In genomic region chr2:136919682-136920081, GRCh38 we compare ENCODE assay signal across 21 cellular contexts.
DNase-seq lines count a peak whose midpoint lies in the region; ATAC-seq and TF ChIP-seq lines count a peak whose summit lies in the region.
"Had no signal": no experiment of that assay in that cellular context is flagged by ENCODE, and none has a peak within 500 bp of the region (broad histone marks: within the 10 kb centered on the region; RNA-seq: fewer than 3 reads in every experiment).

No MANE protein-coding gene starts in this region.

- H3K9me3 Mint-ChIP-seq in chondrocyte (ENCODE audit: low read depth) (peaks cover 11% of the 10 kb centered on the region), glutamatergic neuron (ENCODE audit: unreplicated experiment) (peaks cover 18% of the 10 kb centered on the region)
- peaks cover 4% of the 10 kb centered on the region for H3K9me3 Mint-ChIP-seq in stimulated activated memory B cell treated with anti-CD40 and anti-IgM and Interleukin-4, amounts not matched to agents 10 μg/mL and 1 μg/mL and 100 μg/mL, for 72 hours
- peaks cover 0 to 4% of the 10 kb centered on the region in 2 donors for H3K9me3 Mint-ChIP-seq in activated T-cell treated with anti-CD3 and anti-CD28 coated beads, Interleukin-2, amount 50 U/mL, for 72 hours

- no peak overlapping the region for H3K27ac Mint-ChIP-seq in chondrocyte (ENCODE audit: unreplicated experiment)
- peak overlapping the region; percentile 97 for H3K27ac Mint-ChIP-seq in glutamatergic neuron (ENCODE audit: unreplicated experiment)
- no peak overlapping the region for H3K27ac Mint-ChIP-seq in stimulated activated memory B cell treated with anti-CD40 and anti-IgM and Interleukin-4, amounts not matched to agents 10 μg/mL and 1 μg/mL and 100 μg/mL, for 72 hours
- H3K27ac Mint-ChIP-seq in activated T-cell treated with anti-CD3 and anti-CD28 coated beads, Interleukin-2, amount 50 U/mL, for 72 hours: no peak overlapping the region
- H3K27ac Mint-ChIP-seq: CD14-positive monocyte; CD4-positive, alpha-beta T cell; CD8-positive, alpha-beta memory T cell had no signal

- intact Hi-C loops in posterior vena cava (cut with DNase I): no loop called here

- H3K27me3 Mint-ChIP-seq in chondrocyte (ENCODE audit: low read depth): peaks cover 1% of the 10 kb centered on the region
- H3K27me3 Mint-ChIP-seq in glutamatergic neuron (ENCODE audit: unreplicated experiment): peaks cover 7% of the 10 kb centered on the region
- H3K27me3 Mint-ChIP-seq in stimulated activated memory B cell treated with anti-CD40 and anti-IgM and Interleukin-4, amounts not matched to agents 10 μg/mL and 1 μg/mL and 100 μg/mL, for 72 hours: no peaks in the 10 kb centered on the region
- no peaks in the 10 kb centered on the region for H3K27me3 Mint-ChIP-seq in activated T-cell treated with anti-CD3 and anti-CD28 coated beads, Interleukin-2, amount 50 U/mL, for 72 hours (ENCODE audit: low read depth)
- H3K27me3 Mint-ChIP-seq: CD4-positive, alpha-beta T cell; CD8-positive, alpha-beta memory T cell had no signal

- TF ChIP-seq CTCF in chondrocyte (IDR thresholded peaks at IDR 0.05): no peak
- TF ChIP-seq CTCF in glutamatergic neuron (IDR thresholded peaks at IDR 0.05; ENCODE audit: partially characterized antibody, unreplicated experiment): no peak

- peak; percentile 34 for ATAC-seq in stimulated activated memory B cell treated with anti-CD40 and anti-IgM and Interleukin-4, amounts not matched to agents 10 μg/mL and 1 μg/mL and 100 μg/mL, for 72 hours
- no peak for ATAC-seq in activated T-cell treated with anti-CD3 and anti-CD28 coated beads, Interleukin-2, amount 50 U/mL, for 72 hours (replicated peaks in 1 of 2)
- no peak for ATAC-seq in HG02870 (IDR thresholded peaks at IDR 0.05; ENCODE audit: unreplicated experiment)
- ATAC-seq: A549, GM12878 had no signal

- DNase-seq in chondrocyte (ENCODE audit: low spot score) (peak; percentile 68), glutamatergic neuron (no peak), posterior vena cava (ENCODE audit: low spot score) (peak; percentile 65), NCI-H524 treated with DMSO at 0.1 percent for 48 hours (lab: John Stamatoyannopoulos, UW) (no peak)
- no peak for DNase-seq in activated T-cell treated with anti-CD3 and anti-CD28 coated beads, Interleukin-2, amount 50 U/mL, for 72 hours
- DNase-seq: 8988T; ACHN; AML-193; BE2C; CD4-positive, alpha-beta T cell; CD8-positive, alpha-beta memory T cell; DMS 273 treated with DMSO at 0.1 percent for 48 hours; DMS79; EL; GDM1; GOT3 had no signal

- H3K36me3 Mint-ChIP-seq in chondrocyte (ENCODE audit: low read depth) (no peaks in the 10 kb centered on the region), glutamatergic neuron (ENCODE audit: unreplicated experiment) (peaks cover 14% of the 10 kb centered on the region)
- no peaks in the 10 kb centered on the region for H3K36me3 Mint-ChIP-seq in stimulated activated memory B cell treated with anti-CD40 and anti-IgM and Interleukin-4, amounts not matched to agents 10 μg/mL and 1 μg/mL and 100 μg/mL, for 72 hours
- no peaks in the 10 kb centered on the region for H3K36me3 Mint-ChIP-seq in activated T-cell treated with anti-CD3 and anti-CD28 coated beads, Interleukin-2, amount 50 U/mL, for 72 hours (ENCODE audit: insufficient read depth in 2 of 2)
- H3K36me3 Mint-ChIP-seq: CD14-positive monocyte; CD8-positive, alpha-beta memory T cell had no signal

- H3K4me1 Mint-ChIP-seq in chondrocyte (ENCODE audit: low read depth) (no peaks in the 10 kb centered on the region), glutamatergic neuron (ENCODE audit: low read depth, unreplicated experiment) (peaks cover 52% of the 10 kb centered on the region)
- H3K4me1 Mint-ChIP-seq in stimulated activated memory B cell treated with anti-CD40 and anti-IgM and Interleukin-4, amounts not matched to agents 10 μg/mL and 1 μg/mL and 100 μg/mL, for 72 hours: no peaks in the 10 kb centered on the region
- H3K4me1 Mint-ChIP-seq in activated T-cell treated with anti-CD3 and anti-CD28 coated beads, Interleukin-2, amount 50 U/mL, for 72 hours (ENCODE audit: low read depth): no peaks in the 10 kb centered on the region
- H3K4me1 Mint-ChIP-seq: CD14-positive monocyte; CD8-positive, alpha-beta memory T cell had no signal

- H3K4me3 Mint-ChIP-seq in chondrocyte (ENCODE audit: unreplicated experiment) (no peak overlapping the region), glutamatergic neuron (ENCODE audit: unreplicated experiment) (peak overlapping the region; percentile 23)
- no peak overlapping the region for H3K4me3 Mint-ChIP-seq in stimulated activated memory B cell treated with anti-CD40 and anti-IgM and Interleukin-4, amounts not matched to agents 10 μg/mL and 1 μg/mL and 100 μg/mL, for 72 hours
- H3K4me3 Mint-ChIP-seq in activated T-cell treated with anti-CD3 and anti-CD28 coated beads, Interleukin-2, amount 50 U/mL, for 72 hours: no peak overlapping the region
- H3K4me3 Mint-ChIP-seq: CD14-positive monocyte; CD4-positive, alpha-beta T cell; CD8-positive, alpha-beta memory T cell had no signal

Comparison
In these comparisons a context has a peak if more than half of its experiments do, and no peak if none do; other contexts are left out.
1. DNase-seq: peak in chondrocyte (single experiment) and posterior vena cava (single experiment); none in glutamatergic neuron (single experiment), NCI-H524 treated with DMSO at 0.1 percent for 48 hours (single experiment) and activated T-cell treated with anti-CD3 and anti-CD28 coated beads, Interleukin-2, amount 50 U/mL, for 72 hours (0 of 2).